ENCODE assay signal across 7 cellular contexts in genomic region chr10:21283053-21283452, GRCh38.
DNase-seq lines count a peak whose midpoint lies in the region; ATAC-seq, FAIRE-seq and TF ChIP-seq lines count a peak whose summit lies in the region.
"Not testable (repeated sequence)": the region's sequence is repeated elsewhere in the genome, so short reads cannot be mapped to it uniquely, and the experiment has no call there.

No MANE protein-coding gene starts in this region.

- not testable (repeated sequence) for H3K36me3 ChIP-seq in HUES48 (ENCODE audit: control insufficient read depth, insufficient read depth, low read length); Panc1 (ENCODE audit: control insufficient read depth, insufficient read depth, low read length); K562 (ENCODE audit: control insufficient read depth, insufficient read depth, low read length); iPS-20b (ENCODE audit: insufficient read depth, low read depth, low read length); trophoblast cell (ENCODE audit: control insufficient read depth in 1 of 2, insufficient read depth in 2 of 2, low read length in 2 of 2)

- intact Hi-C loops in Panc1 (cut with micrococcal nuclease; ENCODE audit: unreplicated experiment), result loop anchor here (5.0 kb wide), 1 partner anchor 209 kb away; no protein-coding TSS in a partner anchor
- intact Hi-C loops in K562 (cut with micrococcal nuclease), result not testable (repeated sequence)

- not testable (repeated sequence) for TF ChIP-seq CTCF in Panc1 (IDR thresholded peaks at IDR 0.05); K562 (IDR thresholded peaks at IDR 0.05 in 2 of 3, conservative IDR thresholded peaks at IDR 0.05 in 1 of 3; ENCODE audit: insufficient read depth in 2 of 3, low read depth in 1 of 3, low read length in 3 of 3)

- H3K14ac ChIP-seq in trophoblast cell (ENCODE audit: low read length), result not testable (repeated sequence)

- CTCF ChIA-PET in Panc1 (lab: Charles Lee); K562 (lab: Yijun Ruan, JAX; ENCODE audit: low intra/inter-chr PET ratio): not testable (repeated sequence)

- H3K4me1 ChIP-seq in HUES48 (ENCODE audit: control insufficient read depth, insufficient read depth, low read length) (peaks cover 60% of the 10 kb centered on the region), Panc1 (ENCODE audit: control insufficient read depth, insufficient read depth, low read length) (peaks cover 55% of the 10 kb centered on the region), iPS-20b (ENCODE audit: insufficient read depth, low read length) (peaks cover 50% of the 10 kb centered on the region), trophoblast cell (ENCODE audit: control insufficient read depth in 1 of 2, insufficient read depth in 2 of 2, low read length in 2 of 2) (peaks cover 18 to 34% of the 10 kb centered on the region in 2 experiments)
- H3K4me1 ChIP-seq in K562 (replicated peaks in 1 of 2; ENCODE audit: control insufficient read depth in 2 of 2, insufficient read depth in 2 of 2, low read length in 2 of 2), result not testable (repeated sequence)

- DNase-seq in DMS53 (lab: John Stamatoyannopoulos, UW) (peak; percentile 21), foreskin melanocyte (peak; percentile 73)
- DNase-seq in Panc1 (ENCODE audit: low read depth, low spot score); K562 (ENCODE audit: extremely low read depth in 1 of 4, low spot score in 3 of 4); trophoblast cell: not testable (repeated sequence)

- WGBS in K562 (ENCODE audit: insufficient coverage, low coverage, missing lambda C conversion rate), result 20% methylated on average over 6 of the region's 6 CpGs
- no CpG with 5 or more reads among the region's 6 CpGs for WGBS in trophoblast cell (ENCODE audit: extremely low coverage, insufficient coverage, insufficient read length)

- not testable (repeated sequence) for H3K4me3 ChIP-seq in HUES48 (ENCODE audit: low read depth, low read length); Panc1 (ENCODE audit: low read depth in 2 of 2, low read length in 2 of 2); K562; iPS-20b (ENCODE audit: low read length); trophoblast cell (ENCODE audit: low read depth, low read length)

- not testable (repeated sequence) for H3K4me2 ChIP-seq in K562 (ENCODE audit: insufficient read depth, low read length); trophoblast cell (ENCODE audit: low read length)

- H2BK12ac ChIP-seq in trophoblast cell (ENCODE audit: low read length), result not testable (repeated sequence)

- H4K20me1 ChIP-seq in K562 (replicated peaks; ENCODE audit: control insufficient read depth, insufficient read depth, low read length), result not testable (repeated sequence)

- not testable (repeated sequence) for H2AK5ac ChIP-seq in trophoblast cell (ENCODE audit: low read length)

- H3K9me1 ChIP-seq in K562 (ENCODE audit: control insufficient read depth, insufficient read depth, low read length), result not testable (repeated sequence)

- H4K12ac ChIP-seq in trophoblast cell (ENCODE audit: low read depth, low read length), result not testable (repeated sequence)

- POLR2A ChIA-PET in Panc1 (lab: Charles Lee), result interaction anchor here (0.7 kb wide), 1 partner anchor 19 kb away, joined by 9 read pairs; no protein-coding TSS in a partner anchor
- POLR2A ChIA-PET in K562 (lab: Yijun Ruan, JAX), result not testable (repeated sequence)

- in situ Hi-C loops in Panc1 (cut with HindIII; ENCODE audit: low pct_unique_long_range_greater_than_20kb, low sequenced_read_pairs), result not testable (repeated sequence)
- in situ Hi-C loops in K562 (cut with MboI), result loop anchor here (5.0 kb wide), 2 partner anchors 199 to 454 kb away; no protein-coding TSS in a partner anchor

- H3K9me3 ChIP-seq in HUES48 (ENCODE audit: control insufficient read depth, insufficient read depth, low read length); Panc1 (ENCODE audit: control insufficient read depth, insufficient read depth, low read depth, low read length); K562 (replicated peaks; ENCODE audit: control insufficient read depth, insufficient read depth, low read depth, low read length); iPS-20b (ENCODE audit: insufficient read depth, low read depth, low read length); trophoblast cell (ENCODE audit: insufficient read depth, low read depth, low read length): not testable (repeated sequence)

- peak overlapping the region; percentile 12 for H2BK5ac ChIP-seq in trophoblast cell (ENCODE audit: low read depth, low read length, poor library complexity)

- not testable (repeated sequence) for H3K9ac ChIP-seq in HUES48 (ENCODE audit: low read depth, low read length); K562 (ENCODE audit: insufficient read depth in 1 of 2, low read depth in 2 of 2, low read length in 2 of 2); trophoblast cell (ENCODE audit: low read length)
- peak overlapping the region; percentile 51; the same call in 1 of the 2 replicates for H3K9ac ChIP-seq in iPS-20b (ENCODE audit: low read depth, low read length)

- FAIRE-seq in K562 (lab: Jason Lieb, UNC), result not testable (repeated sequence)

- TF ChIP-seq POLR2A in K562 (conservative IDR thresholded peaks at IDR 0.05), result not testable (repeated sequence)

- TF ChIP-seq RAD21 in K562 (CRISPR knock-in tag; conservative IDR thresholded peaks at IDR 0.05 in 1 of 2, IDR thresholded peaks at IDR 0.05 in 1 of 2), result not testable (repeated sequence)

- not testable (repeated sequence) for BruUV-seq in Panc1 (replicated peaks; lab: Mats Ljungman, UMichigan); K562 (replicated peaks; lab: Mats Ljungman, UMichigan)

- H2BK120ac ChIP-seq in trophoblast cell (ENCODE audit: insufficient read depth, low read length, poor library complexity), result not testable (repeated sequence)

- not testable (repeated sequence) for H3K4ac ChIP-seq in trophoblast cell (ENCODE audit: low read depth, low read length)

- H3K27ac ChIP-seq in HUES48 (ENCODE audit: low read depth, low read length) (peak overlapping the region; percentile 93), Panc1 (ENCODE audit: low read length) (peak overlapping the region; percentile 96), iPS-20b (ENCODE audit: low read length) (peak overlapping the region; percentile 93)
- not testable (repeated sequence) for H3K27ac ChIP-seq in K562 (ENCODE audit: extremely low read depth, low read depth, low read length); trophoblast cell (ENCODE audit: low read depth, low read length)

- not testable (repeated sequence) for H3K27me3 ChIP-seq in HUES48 (ENCODE audit: control insufficient read depth, insufficient read depth, low read length); Panc1 (ENCODE audit: control insufficient read depth, insufficient read depth, low read length); K562 (ENCODE audit: control insufficient read depth in 2 of 2, insufficient read depth in 2 of 2, low read length in 2 of 2); iPS-20b (ENCODE audit: insufficient read depth, low read length); trophoblast cell (ENCODE audit: insufficient read depth, low read length)

- H4K91ac ChIP-seq in trophoblast cell (ENCODE audit: low read depth, low read length), result not testable (repeated sequence)

- ATAC-seq in Panc1, K562: not testable (repeated sequence)

- not testable (repeated sequence) for H2AFZ ChIP-seq in K562 (ENCODE audit: low read depth, low read length); trophoblast cell (ENCODE audit: insufficient read depth, low read length, poor library complexity)

- not testable (repeated sequence) for H3K79me2 ChIP-seq in K562 (ENCODE audit: control insufficient read depth, insufficient read depth, low read length); trophoblast cell (ENCODE audit: control insufficient read depth, insufficient read depth, low read length, poor library complexity)

- not testable (repeated sequence) for H3K23ac ChIP-seq in trophoblast cell (ENCODE audit: low read length)

- not testable (repeated sequence) for H3K18ac ChIP-seq in trophoblast cell (ENCODE audit: low read length)

- H3K79me1 ChIP-seq in trophoblast cell (ENCODE audit: low read length), result peaks cover 37% of the 10 kb centered on the region

- not testable (repeated sequence) for TF ChIP-seq EP300 in K562 (IDR thresholded peaks at IDR 0.05; ENCODE audit: low read length)

- H4K8ac ChIP-seq in trophoblast cell (ENCODE audit: low read depth, low read length), result not testable (repeated sequence)

TF ChIP-seq in K562, 482 proteins besides CTCF, POLR2A, EP300 and RAD21:
- peak in 1 of 2 experiments; percentile 90; a peak in 2 of 4 replicates for TF ChIP-seq SRF (CRISPR knock-in tag; IDR thresholded peaks at IDR 0.05)
- peak; percentile 61 for TF ChIP-seq RFX1 (IDR thresholded peaks at IDR 0.05)
- TF ChIP-seq ESRRA (IDR thresholded peaks at IDR 0.05; ENCODE audit: borderline replicate concordance, low read depth), result peak; percentile 74; the same call in 1 of the 2 replicates
